1 cellular context compared by ENCODE assay signal in genomic region chr11:126480410-126481302, GRCh38.
TF ChIP-seq lines count a peak whose summit lies in the region.

No MANE protein-coding gene starts in this region.

TF ChIP-seq in K562, 482 proteins besides CTCF, POLR2A, EP300 and RAD21 (continued from another document and continues in another):
- no peak for TF ChIP-seq AFF4 (CRISPR knock-in tag; IDR thresholded peaks at IDR 0.05)
- no peak for TF ChIP-seq TEAD2 (tag; IDR thresholded peaks at IDR 0.05)
- no peak for TF ChIP-seq FOXP1 (CRISPR knock-in tag; IDR thresholded peaks at IDR 0.05)
- no peak for TF ChIP-seq ZNF23 (CRISPR knock-in tag; IDR thresholded peaks at IDR 0.05)
- peak; percentile 64 to 70; a peak in 3 of 4 replicates for TF ChIP-seq MNT (conservative IDR thresholded peaks at IDR 0.05)
- TF ChIP-seq TARDBP (IDR thresholded peaks at IDR 0.05) = no peak
- no peak for TF ChIP-seq MCM3 (IDR thresholded peaks at IDR 0.05)
- TF ChIP-seq ETV1 (tag; conservative IDR thresholded peaks at IDR 0.05; ENCODE audit: low read depth) = peak; percentile 98
- TF ChIP-seq ZNF280B (CRISPR knock-in tag; IDR thresholded peaks at IDR 0.05) = no peak
- no peak for TF ChIP-seq RBM14 (IDR thresholded peaks at IDR 0.05; ENCODE audit: borderline replicate concordance, insufficient read depth, low read depth, low read length)
- no peak for TF ChIP-seq ZNF764 (CRISPR knock-in tag; IDR thresholded peaks at IDR 0.05; ENCODE audit: low read depth)
- no peak for TF ChIP-seq SREBF2 (CRISPR knock-in tag; IDR thresholded peaks at IDR 0.05)
- no peak for TF ChIP-seq USF2 (CRISPR knock-in tag; IDR thresholded peaks at IDR 0.05)
- TF ChIP-seq LEF1 (IDR thresholded peaks at IDR 0.05) = no peak
- TF ChIP-seq ZBTB8A (IDR thresholded peaks at IDR 0.05; ENCODE audit: partially characterized antibody) = no peak
- no peak for TF ChIP-seq FUS (optimal IDR thresholded peaks at IDR 0.05; ENCODE audit: low read depth, low read length)
- no peak for TF ChIP-seq FOXA3 (CRISPR knock-in tag; conservative IDR thresholded peaks at IDR 0.05 in 1 of 2, IDR thresholded peaks at IDR 0.05 in 1 of 2)
- no peak for TF ChIP-seq IRF9 (tag; IDR thresholded peaks at IDR 0.05)
- no peak for TF ChIP-seq NFE2L1 (tag; IDR thresholded peaks at IDR 0.05; ENCODE audit: borderline replicate concordance, low read depth)
- TF ChIP-seq UBTF (IDR thresholded peaks at IDR 0.05; ENCODE audit: borderline replicate concordance in 1 of 2, low read depth in 2 of 2, low read length in 2 of 2) = no peak
- peak; percentile 58; the same call in 1 of the 2 replicates for TF ChIP-seq EHMT2 (IDR thresholded peaks at IDR 0.05)
- TF ChIP-seq CTCFL (IDR thresholded peaks at IDR 0.05; ENCODE audit: borderline replicate concordance, insufficient read depth, low read depth, low read length, poor library complexity, severe bottlenecking) = no peak
- TF ChIP-seq ATF1 (CRISPR knock-in tag; IDR thresholded peaks at IDR 0.05) = no peak
- TF ChIP-seq ATF1 (tag; IDR thresholded peaks at IDR 0.05) = peak; percentile 25; the same call in 1 of the 2 replicates
- TF ChIP-seq ILF3 (IDR thresholded peaks at IDR 0.05; ENCODE audit: borderline replicate concordance) = no peak
- no peak for TF ChIP-seq ZNF354B (CRISPR knock-in tag; IDR thresholded peaks at IDR 0.05)
- TF ChIP-seq ZNF696 (CRISPR knock-in tag; conservative IDR thresholded peaks at IDR 0.05) = no peak
- no peak for TF ChIP-seq TFAP4 (CRISPR knock-in tag; IDR thresholded peaks at IDR 0.05; ENCODE audit: borderline replicate concordance)
- TF ChIP-seq ATF6 (CRISPR knock-in tag; IDR thresholded peaks at IDR 0.05) = no peak
- TF ChIP-seq RHOXF2B (CRISPR knock-in tag; conservative IDR thresholded peaks at IDR 0.05) = no peak
- TF ChIP-seq NFATC3 (IDR thresholded peaks at IDR 0.05) = no peak
- TF ChIP-seq ZNF707 (CRISPR knock-in tag; conservative IDR thresholded peaks at IDR 0.05) = no peak
- no peak for TF ChIP-seq ZNF507 (tag; conservative IDR thresholded peaks at IDR 0.05)
- no peak for TF ChIP-seq COPS2 (conservative IDR thresholded peaks at IDR 0.05)
- TF ChIP-seq ESRRB (CRISPR knock-in tag; IDR thresholded peaks at IDR 0.05; ENCODE audit: borderline replicate concordance) = no peak
- TF ChIP-seq TCF3 (CRISPR knock-in tag; IDR thresholded peaks at IDR 0.05) = no peak
- TF ChIP-seq E2F1 (CRISPR knock-in tag; IDR thresholded peaks at IDR 0.05) = 0 out of 2 replicates have a peak, but pooled peaks have one; percentile 44
- no peak for TF ChIP-seq RNF219 (CRISPR knock-in tag; IDR thresholded peaks at IDR 0.05)
- TF ChIP-seq ADNP (tag; IDR thresholded peaks at IDR 0.05) = no peak
- TF ChIP-seq XRCC3 (IDR thresholded peaks at IDR 0.05) = no peak
- no peak for TF ChIP-seq CHD4 (IDR thresholded peaks at IDR 0.05; ENCODE audit: insufficient read depth, insufficient replicate concordance, low read depth, low read length, poor library complexity, severe bottlenecking)
- TF ChIP-seq HMG20A (CRISPR knock-in tag; conservative IDR thresholded peaks at IDR 0.05) = no peak
- TF ChIP-seq SMC3 (conservative IDR thresholded peaks at IDR 0.05; ENCODE audit: insufficient read depth, low read depth, low read length) = peak; percentile 76
- TF ChIP-seq RBM22 (IDR thresholded peaks at IDR 0.05; ENCODE audit: low read depth, low read length, poor library complexity, severe bottlenecking) = no peak
- TF ChIP-seq NUFIP1 (IDR thresholded peaks at IDR 0.05; ENCODE audit: partially characterized antibody) = no peak
